ENCODE assay signal across 19 cellular contexts in the genomic region with DNA sequence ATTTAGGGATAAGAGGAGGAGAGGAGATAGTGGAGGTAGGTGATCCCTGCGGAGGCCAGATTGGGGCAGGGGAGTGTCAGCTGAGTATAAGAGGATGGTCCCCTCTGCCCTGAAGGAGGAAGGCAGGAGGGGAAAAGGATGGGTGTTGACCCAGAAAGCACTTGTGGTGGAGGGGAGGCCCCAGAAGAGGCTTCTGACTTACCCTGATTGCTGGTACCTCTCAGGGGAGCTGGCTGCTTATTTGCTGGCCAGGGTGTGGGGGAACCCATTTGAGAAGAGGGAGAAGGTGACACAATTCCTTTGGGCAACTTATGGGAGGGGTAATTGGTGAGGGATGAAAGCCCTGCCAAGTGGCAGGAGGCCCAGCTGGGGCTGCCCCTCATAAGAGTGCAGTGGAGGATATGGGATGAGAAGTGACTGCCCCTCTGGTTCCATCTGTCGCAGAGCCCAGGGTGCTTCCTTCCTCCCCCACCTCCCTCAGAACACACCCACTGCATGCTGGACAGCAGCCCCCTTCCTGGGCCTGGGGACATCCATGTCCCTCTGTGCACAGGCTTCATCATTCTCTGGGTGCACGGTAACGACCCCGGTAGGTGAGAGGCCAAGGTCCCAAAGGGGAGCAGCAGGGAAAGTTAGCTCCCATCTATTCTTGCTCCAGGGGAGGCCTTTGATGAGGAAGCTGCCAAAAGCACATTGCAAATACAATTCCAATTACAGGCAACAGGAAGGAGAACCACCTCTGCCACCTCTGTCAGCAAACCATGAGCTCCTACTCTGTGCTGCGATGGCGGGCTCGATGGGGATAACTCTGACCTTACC. TPM values are rescaled to one million over a fixed set of nuclear protein-coding genes. Genes with fewer than 3 reads are reported as not detected.
"Had no signal": no experiment of that assay in that cellular context is flagged by ENCODE, and none has a peak within 500 bp of the region (broad histone marks: within the 10 kb centered on the region; RNA-seq: fewer than 3 reads in every experiment).

No MANE protein-coding gene starts in this region.

- H3K36me3 Mint-ChIP-seq: mesothelial cell of epicardium had no signal

- H3K27ac Mint-ChIP-seq: endodermal cell, mesothelial cell of epicardium had no signal

- H3K27ac ChIP-seq: gastrocnemius medialis, heart left ventricle, lower lobe of right lung, skin epidermis, tibial nerve had no signal

- DNase-seq: activated CD4-positive, alpha-beta T cell treated with anti-CD3 and anti-CD28 coated beads, Interleukin-2, amount 50 U/mL, for 4 hours; activated CD4-positive, CD25-positive, alpha-beta regulatory T cell treated with anti-CD3 and anti-CD28 coated beads, Interleukin-2, amount 50 U/mL, for 72 hours; activated naive CD4-positive, alpha-beta T cell treated with Interleukin-2 at 50 U/mL for 16 hours; activated T-cell treated with anti-CD3 and anti-CD28 coated beads for 4 hours; anterior cingulate cortex; endodermal cell; gastrocnemius medialis; heart left ventricle; lower lobe of right lung; stimulated activated CD4-positive, alpha-beta T cell treated with anti-CD3 and anti-CD28 coated beads, Interleukin-4, amount 100 ng/mL, for 24 hours; stimulated activated naive CD4-positive, alpha-beta T cell treated with Interleukin-2 at 50 U/mL for 16 hours; T-helper 9 cell had no signal

- H3K4me3 ChIP-seq: dorsolateral prefrontal cortex, gastrocnemius medialis, heart left ventricle, lower lobe of right lung, skin epidermis, tibial nerve had no signal

- ATAC-seq: gastrocnemius medialis, heart left ventricle, lower lobe of right lung had no signal

- H3K36me3 ChIP-seq: gastrocnemius medialis, heart left ventricle, lower lobe of right lung, tibial nerve had no signal

- H3K9me3 ChIP-seq: gastrocnemius medialis, heart left ventricle, lower lobe of right lung, tibial nerve had no signal

- H3K9me3 Mint-ChIP-seq: mesothelial cell of epicardium had no signal

RNA-seq across cellular contexts. Expression of a gene that starts 39.2 kb away (rescaled TPM):
- total RNA-seq: bronchial epithelial cell, epithelial cell of proximal tubule, gastrocnemius medialis, heart left ventricle, lower lobe of right lung, myocyte, tibial nerve had no signal
- polyA plus RNA-seq: heart left ventricle had no signal

RNA-seq across cellular contexts. Expression of a gene that starts 57.5 kb away (rescaled TPM):
- total RNA-seq: endodermal cell, epithelial cell of proximal tubule, myocyte had no signal
- polyA plus RNA-seq: heart left ventricle had no signal
